ENCODE assay signal across 32 cellular contexts in genomic region chr14:102728509-102728908, GRCh38. TPM values are rescaled to one million over a fixed set of nuclear protein-coding genes. Genes with fewer than 3 reads are reported as not detected.
A peak's percentile ranks its signal among the peaks of the same experiment; 100 is the strongest.
DNase-seq lines count a peak whose midpoint lies in the region; FAIRE-seq and TF ChIP-seq lines count a peak whose summit lies in the region.
"Had no signal": no experiment of that assay in that cellular context is flagged by ENCODE, and none has a peak within 500 bp of the region (broad histone marks: within the 10 kb centered on the region; RNA-seq: fewer than 3 reads in every experiment).

No MANE protein-coding gene starts in this region.

- H3K4me3 ChIP-seq in dorsolateral prefrontal cortex (peak overlapping the region in 23 of 59 donors; percentile 1 to 43 (median 14)), hepatocyte (no peak overlapping the region)
- H3K4me3 ChIP-seq: ascending aorta, MG63, neural progenitor cell, Peyer's patch, SJCRH30, suprapubic skin had no signal

- H3K9me3 ChIP-seq in hepatocyte (ENCODE audit: low read depth) = no peaks in the 10 kb centered on the region
- H3K9me3 ChIP-seq: ascending aorta, MG63, Peyer's patch, SJCRH30, suprapubic skin had no signal

- H3K36me3 ChIP-seq in hepatocyte (replicated peaks; ENCODE audit: insufficient read depth, low read depth) = peaks cover 7% of the 10 kb centered on the region
- H3K36me3 ChIP-seq: MG63 had no signal

- H3K9me2 ChIP-seq in hepatocyte (replicated peaks; ENCODE audit: insufficient read depth) = no peaks in the 10 kb centered on the region

- no peak overlapping the region for H2AFZ ChIP-seq in hepatocyte
- H2AFZ ChIP-seq: neural progenitor cell had no signal

- 82% methylated on average over 6 of the region's 6 CpGs for WGBS in hepatocyte (ENCODE audit: low lambda C conversion rate, missing lambda C conversion rate)

- TF ChIP-seq POLR2A in GM12891 (IDR thresholded peaks at IDR 0.05; ENCODE audit: low read depth, low read length) = no peak

- TF ChIP-seq CTCF in dorsolateral prefrontal cortex (IDR thresholded peaks at IDR 0.05 in 54 of 56, conservative IDR thresholded peaks at IDR 0.05 in 2 of 56; ENCODE audit: low read depth in 1 of 56, partially characterized antibody in 56 of 56) (no peak), hepatocyte (IDR thresholded peaks at IDR 0.05; ENCODE audit: poor library complexity) (no peak)

- peaks cover 33% of the 10 kb centered on the region for H3K36me3 Mint-ChIP-seq in activated naive CD4-positive, alpha-beta T cell treated with anti-CD3 and anti-CD28 coated beads, Interleukin-2, amount 10 ng/mL, durations not matched to agents 7 days and 5 days

- no peak overlapping the region for H3K4me3 Mint-ChIP-seq in activated naive CD4-positive, alpha-beta T cell treated with anti-CD3 and anti-CD28 coated beads, Interleukin-2, amount 10 ng/mL, durations not matched to agents 7 days and 5 days
- H3K4me3 Mint-ChIP-seq: activated CD4-positive, alpha-beta memory T cell treated with anti-CD3 and anti-CD28 coated beads for 36 hours; activated naive CD8-positive, alpha-beta T cell treated with anti-CD3 and anti-CD28 coated beads, Interleukin-2, amount 10 ng/mL, durations not matched to agents 7 days and 5 days; dendritic cell treated with granulocyte-macrophage colony-stimulating factor and Interleukin-4, amounts not matched to agents 40 ng/mL and 50 ng/mL, for 4 days; neural progenitor cell; stimulated activated effector memory CD8-positive, alpha-beta T cell treated with anti-CD3 and anti-CD28 coated beads, Interleukin-12 subunit alpha, Interleukin-12 subunit beta, amount 100 ng/mL, for 72 hours had no signal

- no peaks in the 10 kb centered on the region for H3K27me3 Mint-ChIP-seq in activated naive CD4-positive, alpha-beta T cell treated with anti-CD3 and anti-CD28 coated beads, Interleukin-2, amount 10 ng/mL, durations not matched to agents 7 days and 5 days
- H3K27me3 Mint-ChIP-seq: activated CD4-positive, alpha-beta memory T cell treated with anti-CD3 and anti-CD28 coated beads for 36 hours; activated naive CD8-positive, alpha-beta T cell treated with anti-CD3 and anti-CD28 coated beads, Interleukin-2, amount 10 ng/mL, durations not matched to agents 7 days and 5 days; dendritic cell treated with granulocyte-macrophage colony-stimulating factor and Interleukin-4, amounts not matched to agents 40 ng/mL and 50 ng/mL, for 4 days; progenitor cell of endocrine pancreas had no signal

- no peak overlapping the region for H3K4me2 ChIP-seq in hepatocyte
- H3K4me2 ChIP-seq: neural progenitor cell had no signal

- CTCF ChIA-PET in activated naive CD4-positive, alpha-beta T cell treated with anti-CD3 and anti-CD28 coated beads, Interleukin-2, amount 10 ng/mL, durations not matched to agents 7 days and 5 days (lab: Charles Lee) = interaction anchor here (1.9 kb wide), 1 partner anchor 34 kb away, joined by 6 read pairs; no protein-coding TSS in a partner anchor

- peak overlapping the region in 51 of 59 donors; percentile 6 to 85 (median 63) for H3K27ac ChIP-seq in dorsolateral prefrontal cortex
- H3K27ac ChIP-seq in hepatocyte = no peak overlapping the region
- H3K27ac ChIP-seq: ascending aorta, epithelial cell of prostate, neural progenitor cell, Peyer's patch, SJCRH30, suprapubic skin had no signal

- FAIRE-seq in GM12891 (lab: Jason Lieb, UNC) = no peak

- peak overlapping the region; percentile 49 for H3K27ac Mint-ChIP-seq in activated naive CD4-positive, alpha-beta T cell treated with anti-CD3 and anti-CD28 coated beads, Interleukin-2, amount 10 ng/mL, durations not matched to agents 7 days and 5 days
- H3K27ac Mint-ChIP-seq: activated CD4-positive, alpha-beta memory T cell treated with anti-CD3 and anti-CD28 coated beads for 36 hours; activated naive CD8-positive, alpha-beta T cell treated with anti-CD3 and anti-CD28 coated beads, Interleukin-2, amount 10 ng/mL, durations not matched to agents 7 days and 5 days; dendritic cell treated with granulocyte-macrophage colony-stimulating factor and Interleukin-4, amounts not matched to agents 40 ng/mL and 50 ng/mL, for 4 days; progenitor cell of endocrine pancreas; stimulated activated effector memory CD8-positive, alpha-beta T cell treated with anti-CD3 and anti-CD28 coated beads, Interleukin-12 subunit alpha, Interleukin-12 subunit beta, amount 100 ng/mL, for 72 hours had no signal

- intact Hi-C loops in dorsolateral prefrontal cortex (cut with DNase I) = no loop called here

- H3K79me2 ChIP-seq in hepatocyte = peaks cover 5% of the 10 kb centered on the region

- H3K9me3 Mint-ChIP-seq in activated naive CD4-positive, alpha-beta T cell treated with anti-CD3 and anti-CD28 coated beads, Interleukin-2, amount 10 ng/mL, durations not matched to agents 7 days and 5 days = no peaks in the 10 kb centered on the region
- H3K9me3 Mint-ChIP-seq: activated CD4-positive, alpha-beta memory T cell treated with anti-CD3 and anti-CD28 coated beads for 36 hours; activated naive CD8-positive, alpha-beta T cell treated with anti-CD3 and anti-CD28 coated beads, Interleukin-2, amount 10 ng/mL, durations not matched to agents 7 days and 5 days; dendritic cell treated with granulocyte-macrophage colony-stimulating factor and Interleukin-4, amounts not matched to agents 40 ng/mL and 50 ng/mL, for 4 days; neural progenitor cell; stimulated activated effector memory CD8-positive, alpha-beta T cell treated with anti-CD3 and anti-CD28 coated beads, Interleukin-12 subunit alpha, Interleukin-12 subunit beta, amount 100 ng/mL, for 72 hours had no signal

- no peaks in the 10 kb centered on the region for H4K20me1 ChIP-seq in hepatocyte (ENCODE audit: insufficient read depth, poor library complexity, severe bottlenecking)

- H3K4me1 ChIP-seq in hepatocyte (ENCODE audit: insufficient read depth) = no peaks in the 10 kb centered on the region
- H3K4me1 ChIP-seq: ascending aorta, neural progenitor cell, Peyer's patch, SJCRH30, suprapubic skin had no signal

- DNase-seq in activated naive CD4-positive, alpha-beta T cell treated with anti-CD3 and anti-CD28 coated beads, Interleukin-2, amount 10 ng/mL, durations not matched to agents 7 days and 5 days = no peak
- DNase-seq in activated naive CD4-positive, alpha-beta T cell treated with Interleukin-2 at 50 U/mL for 16 hours = no peak
- DNase-seq in dorsolateral prefrontal cortex (peak in 3 of 10 donors; percentile 24 to 46 (median 36)), midbrain (lab: John Stamatoyannopoulos, UW) (peak; percentile 45), SW480 (ENCODE audit: low spot score) (no peak), GM12891 (ENCODE audit: insufficient read length, low spot score) (no peak), NCI-H2227 treated with DMSO at 0.1 percent for 48 hours (lab: John Stamatoyannopoulos, UW) (no peak), hepatocyte (ENCODE audit: low spot score) (no peak)
- DNase-seq: 8988T; activated CD4-positive, alpha-beta memory T cell treated with anti-CD3 and anti-CD28 coated beads for 36 hours; activated effector memory CD4-positive, alpha-beta T cell treated with Interleukin-2 at 50 U/mL for 16 hours; activated naive CD8-positive, alpha-beta T cell treated with anti-CD3 and anti-CD28 coated beads, Interleukin-2, amount 10 ng/mL, durations not matched to agents 7 days and 5 days; AML-193; glutamatergic neuron; HCEC 1CT; KG1; kidney glomerular epithelial cell; MG63; NCI-H1105 treated with DMSO at 0.1 percent for 48 hours; NCI-H2029 treated with DMSO at 0.1 percent for 48 hours; NCI-H526 treated with DMSO at 0.1 percent for 48 hours; SJCRH30; stimulated activated CD4-positive, alpha-beta T cell treated with anti-CD3 and anti-CD28 coated beads, Interleukin-12 subunit alpha, Interleukin-12 subunit beta, amount 100 ng/mL, for 4 hours; stimulated activated CD4-positive, alpha-beta T cell treated with anti-CD3 and anti-CD28 coated beads, Interleukin-4, amount 100 ng/mL, for 1 hour had no signal

- H3K27me3 ChIP-seq in dorsolateral prefrontal cortex (no peaks in the 10 kb centered on the region), hepatocyte (no peaks in the 10 kb centered on the region)
- H3K27me3 ChIP-seq: ascending aorta, MG63, neural progenitor cell, Peyer's patch, SJCRH30, suprapubic skin had no signal

- H3K4me1 Mint-ChIP-seq in activated naive CD4-positive, alpha-beta T cell treated with anti-CD3 and anti-CD28 coated beads, Interleukin-2, amount 10 ng/mL, durations not matched to agents 7 days and 5 days = no peaks in the 10 kb centered on the region
- H3K4me1 Mint-ChIP-seq: activated naive CD8-positive, alpha-beta T cell treated with anti-CD3 and anti-CD28 coated beads, Interleukin-2, amount 10 ng/mL, durations not matched to agents 7 days and 5 days; stimulated activated effector memory CD8-positive, alpha-beta T cell treated with anti-CD3 and anti-CD28 coated beads, Interleukin-12 subunit alpha, Interleukin-12 subunit beta, amount 100 ng/mL, for 72 hours had no signal

TF ChIP-seq in GM12891, 5 proteins besides CTCF, POLR2A, EP300 and RAD21:
- TF ChIP-seq POLR2AphosphoS5 (IDR thresholded peaks at IDR 0.05; ENCODE audit: low read depth, low read length) = no peak
- no peak for TF ChIP-seq TAF1 (IDR thresholded peaks at IDR 0.05; ENCODE audit: low read depth, low read length)
- no peak for TF ChIP-seq POU2F2 (IDR thresholded peaks at IDR 0.05; ENCODE audit: low read depth, low read length)
- TF ChIP-seq SPI1 (IDR thresholded peaks at IDR 0.05; ENCODE audit: low read depth, low read length) = no peak
- no peak for TF ChIP-seq PAX5 (IDR thresholded peaks at IDR 0.05; ENCODE audit: insufficient read depth, low read length, severe bottlenecking)

RNA-seq across cellular contexts. Expression of gene TRAF3, which starts 48.7 kb away (rescaled TPM):
- total RNA-seq in dorsolateral prefrontal cortex (10 to 100 TPM; 30.1 to 66.2 (median 43.2) TPM), hepatocyte (13.7 and 15.8 TPM in 2 replicates)
- 49.2 TPM for polyA plus RNA-seq in GM12891 (2012; ENCODE audit: low read depth, missing spikeins)
- polyA plus RNA-seq in hepatocyte = 4.4 and 8.0 TPM in 2 replicates
